Comparison of ENCODE assay signal across 8 cellular contexts in genomic region chr2:230902180-230902899, GRCh38. TPM values are rescaled to one million over a fixed set of nuclear protein-coding genes. Genes with fewer than 3 reads are reported as not detected.
DNase-seq lines count a peak whose midpoint lies in the region; ATAC-seq, FAIRE-seq and TF ChIP-seq lines count a peak whose summit lies in the region.

No MANE protein-coding gene starts in this region.

- H3K27ac Mint-ChIP-seq in activated CD8-positive, alpha-beta memory T cell treated with anti-CD3 and anti-CD28 coated beads, Interleukin-2, amount 10 ng/mL, durations not matched to agents 7 days and 5 days, result no peak overlapping the region
- no peak overlapping the region for H3K27ac Mint-ChIP-seq in osteocyte (ENCODE audit: unreplicated experiment)

- FAIRE-seq in GM18507 (lab: Jason Lieb, UNC), result peak; percentile 94

- CTCF ChIA-PET in activated CD8-positive, alpha-beta memory T cell treated with anti-CD3 and anti-CD28 coated beads, Interleukin-2, amount 10 ng/mL, durations not matched to agents 7 days and 5 days (lab: Charles Lee), result interaction anchor here (0.6 to 22.6 kb wide), 22 partner anchors 9 to 157 kb away, joined by 3 to 309 read pairs (median 4); partner anchors contain the start of gene GPR55

- peaks cover 59% of the 10 kb centered on the region for H3K4me1 Mint-ChIP-seq in activated CD8-positive, alpha-beta memory T cell treated with anti-CD3 and anti-CD28 coated beads, Interleukin-2, amount 10 ng/mL, durations not matched to agents 7 days and 5 days
- H3K4me1 Mint-ChIP-seq in osteocyte (ENCODE audit: unreplicated experiment), result no peaks in the 10 kb centered on the region

- DNase-seq in Ammon's horn (ENCODE audit: low spot score) (peak; percentile 63), GM18507 (ENCODE audit: extremely low spot score, insufficient read length, low read depth) (peak; percentile 48), NCI-H748 (lab: John Stamatoyannopoulos, UW; ENCODE audit: unreplicated experiment) (peak; percentile 51), fibroblast of mammary gland (ENCODE audit: low read depth) (peak; percentile 81), osteocyte (ENCODE audit: extremely low spot score, unreplicated experiment) (peak; percentile 82)
- peak; percentile 76 for DNase-seq in activated CD8-positive, alpha-beta memory T cell treated with anti-CD3 and anti-CD28 coated beads, Interleukin-2, amount 10 ng/mL, durations not matched to agents 7 days and 5 days

- peak; percentile 69 for ATAC-seq in HG03108 (IDR thresholded peaks at IDR 0.05; ENCODE audit: unreplicated experiment)
- ATAC-seq in activated CD8-positive, alpha-beta memory T cell treated with anti-CD3 and anti-CD28 coated beads, Interleukin-2, amount 10 ng/mL, durations not matched to agents 7 days and 5 days, result peak; percentile 64
- no peak for ATAC-seq in GM18873 (IDR thresholded peaks at IDR 0.05; ENCODE audit: low FRiP score, unreplicated experiment)

- H3K36me3 Mint-ChIP-seq in activated CD8-positive, alpha-beta memory T cell treated with anti-CD3 and anti-CD28 coated beads, Interleukin-2, amount 10 ng/mL, durations not matched to agents 7 days and 5 days, result peaks cover 7% of the 10 kb centered on the region
- H3K36me3 Mint-ChIP-seq in osteocyte (ENCODE audit: unreplicated experiment), result no peaks in the 10 kb centered on the region

- H3K27me3 Mint-ChIP-seq in activated CD8-positive, alpha-beta memory T cell treated with anti-CD3 and anti-CD28 coated beads, Interleukin-2, amount 10 ng/mL, durations not matched to agents 7 days and 5 days, result peaks cover 23% of the 10 kb centered on the region
- H3K27me3 Mint-ChIP-seq in osteocyte (ENCODE audit: unreplicated experiment), result peaks cover 31% of the 10 kb centered on the region

- no peak overlapping the region for H3K4me3 Mint-ChIP-seq in activated CD8-positive, alpha-beta memory T cell treated with anti-CD3 and anti-CD28 coated beads, Interleukin-2, amount 10 ng/mL, durations not matched to agents 7 days and 5 days
- no peak overlapping the region for H3K4me3 Mint-ChIP-seq in osteocyte (ENCODE audit: unreplicated experiment)

- TF ChIP-seq CTCF in fibroblast of mammary gland (conservative IDR thresholded peaks at IDR 0.05; ENCODE audit: control insufficient read depth, insufficient read depth, low read depth, low read length) (peak; percentile 97), osteocyte (IDR thresholded peaks at IDR 0.05) (peak; percentile 74)

- H3K9me3 Mint-ChIP-seq in activated CD8-positive, alpha-beta memory T cell treated with anti-CD3 and anti-CD28 coated beads, Interleukin-2, amount 10 ng/mL, durations not matched to agents 7 days and 5 days (ENCODE audit: low read depth), result no peaks in the 10 kb centered on the region
- no peaks in the 10 kb centered on the region for H3K9me3 Mint-ChIP-seq in osteocyte (ENCODE audit: unreplicated experiment)

- H3K4me3 ChIP-seq in fibroblast of mammary gland (ENCODE audit: control insufficient read depth, low read depth, low read length), result no peak overlapping the region

RNA-seq across cellular contexts. Expression of gene GPR55, which starts 22.7 kb away (rescaled TPM):
- 10 to 100 TPM; 42.1 to 58.8 TPM for total RNA-seq in activated CD8-positive, alpha-beta memory T cell treated with anti-CD3 and anti-CD28 coated beads, Interleukin-2, amount 10 ng/mL, durations not matched to agents 7 days and 5 days
- not detected in 2 replicates for total RNA-seq in osteocyte

RNA-seq across cellular contexts. Expression of gene ITM2C, which starts 37.6 kb away (rescaled TPM):
- 100 to 1,000 TPM in 1 of 2 experiments, 10 to 100 TPM in 1; 65.1 to 115 TPM for total RNA-seq in activated CD8-positive, alpha-beta memory T cell treated with anti-CD3 and anti-CD28 coated beads, Interleukin-2, amount 10 ng/mL, durations not matched to agents 7 days and 5 days
- 503 and 526 TPM in 2 replicates for total RNA-seq in osteocyte

Comparison
In these comparisons a context has a peak if more than half of its experiments do, and no peak if none do; other contexts are left out.
1. RNA of gene GPR55, which starts 22.7 kb away (total RNA-seq): 42.1 to 58.8 TPM in activated CD8-positive, alpha-beta memory T cell treated with anti-CD3 and anti-CD28 coated beads, Interleukin-2, amount 10 ng/mL, durations not matched to agents 7 days and 5 days; not detected in osteocyte; every median in the first group is over 10 times any median in the second.
2. Peak in every context shown above with its lines, with median percentiles within 50 percentile points of each other: DNase-seq.